ENCODE assay signal across 25 cellular contexts in genomic region chr4:168164915-168165548, GRCh38.
"Had no signal": no experiment of that assay in that cellular context is flagged by ENCODE, and none has a peak within 500 bp of the region (broad histone marks: within the 10 kb centered on the region; RNA-seq: fewer than 3 reads in every experiment).

No MANE protein-coding gene starts in this region.

- FAIRE-seq: keratinocyte had no signal

- H3K27me3 Mint-ChIP-seq: stimulated activated naive CD8-positive, alpha-beta T cell treated with anti-CD3 and anti-CD28 coated beads, Interleukin-15, amount 100 ng/mL, for 72 hours had no signal

- H3K27me3 ChIP-seq: foreskin keratinocyte, testis, upper lobe of left lung had no signal

- H3K36me3 ChIP-seq: upper lobe of left lung had no signal

- H3K36me3 Mint-ChIP-seq: activated naive CD8-positive, alpha-beta T cell; brain; memory B cell; naive B cell had no signal

- ATAC-seq: activated CD4-positive, alpha-beta T cell treated with anti-CD3 and anti-CD28 coated beads for 36 hours; foreskin keratinocyte; left ventricle myocardium superior; psoas muscle; right cardiac atrium; stimulated activated naive CD8-positive, alpha-beta T cell treated with anti-CD3 and anti-CD28 coated beads, Interleukin-15, amount 100 ng/mL, for 72 hours; WTC11 had no signal

- H3K4me1 Mint-ChIP-seq: brain; endodermal cell; memory B cell; naive B cell; neural crest cell; stimulated activated naive CD8-positive, alpha-beta T cell treated with anti-CD3 and anti-CD28 coated beads, Interleukin-15, amount 100 ng/mL, for 72 hours; WTC11 had no signal

- H3K27ac ChIP-seq: foreskin keratinocyte, psoas muscle, skin epidermis, testis, upper lobe of left lung had no signal

- DNase-seq: activated CD4-positive, alpha-beta T cell treated with anti-CD3 and anti-CD28 coated beads for 36 hours; activated CD4-positive, alpha-beta T cell treated with anti-CD3 and anti-CD28 coated beads, Interleukin-2, amount 50 U/mL, for 48 hours; activated gamma-delta T cell treated with Interleukin-2 at 50 U/mL for 16 hours; activated T-cell treated with anti-CD3 and anti-CD28 coated beads for 4 hours; amygdala; central memory CD4-positive, alpha-beta T cell; endodermal cell; foreskin keratinocyte; hippocampal formation; left ventricle myocardium superior; naive B cell; psoas muscle; right cardiac atrium; stimulated activated CD4-positive, alpha-beta T cell treated with anti-CD3 and anti-CD28 coated beads, Interleukin-4, amount 100 ng/mL, for 1 hour; stimulated activated naive CD8-positive, alpha-beta T cell treated with anti-CD3 and anti-CD28 coated beads, Interleukin-15, amount 100 ng/mL, for 72 hours; testis; upper lobe of left lung had no signal

- H3K27ac Mint-ChIP-seq: activated CD4-positive, alpha-beta T cell treated with anti-CD3 and anti-CD28 coated beads for 36 hours; activated naive CD8-positive, alpha-beta T cell; activated T-helper 1 cell treated with anti-CD3 and anti-CD28 coated beads, Interleukin-12 subunit alpha, Interleukin-12 subunit beta, Interleukin-2, Interleukin-4 antibody, amounts not matched to agents 30 ng/mL and 10 ng/mL and 1 ng/mL, durations not matched to agents 14 hours and 24 hours and 36 hours; brain; endodermal cell; memory B cell; naive B cell; stimulated activated naive CD8-positive, alpha-beta T cell treated with anti-CD3 and anti-CD28 coated beads, Interleukin-15, amount 100 ng/mL, for 72 hours; WTC11 had no signal

- H3K4me1 ChIP-seq: foreskin keratinocyte, psoas muscle, upper lobe of left lung had no signal

- H3K4me3 Mint-ChIP-seq: activated CD4-positive, alpha-beta T cell treated with anti-CD3 and anti-CD28 coated beads for 36 hours; activated naive CD8-positive, alpha-beta T cell; activated T-helper 1 cell treated with anti-CD3 and anti-CD28 coated beads, Interleukin-12 subunit alpha, Interleukin-12 subunit beta, Interleukin-2, Interleukin-4 antibody, amounts not matched to agents 30 ng/mL and 10 ng/mL and 1 ng/mL, durations not matched to agents 14 hours and 24 hours and 36 hours; brain; endodermal cell; memory B cell; naive B cell; neural crest cell; stimulated activated naive CD8-positive, alpha-beta T cell treated with anti-CD3 and anti-CD28 coated beads, Interleukin-15, amount 100 ng/mL, for 72 hours; WTC11 had no signal

- H3K4me3 ChIP-seq: psoas muscle, skin epidermis, testis, upper lobe of left lung had no signal

- H3K9me3 ChIP-seq: testis, upper lobe of left lung had no signal
